In the genomic region with DNA sequence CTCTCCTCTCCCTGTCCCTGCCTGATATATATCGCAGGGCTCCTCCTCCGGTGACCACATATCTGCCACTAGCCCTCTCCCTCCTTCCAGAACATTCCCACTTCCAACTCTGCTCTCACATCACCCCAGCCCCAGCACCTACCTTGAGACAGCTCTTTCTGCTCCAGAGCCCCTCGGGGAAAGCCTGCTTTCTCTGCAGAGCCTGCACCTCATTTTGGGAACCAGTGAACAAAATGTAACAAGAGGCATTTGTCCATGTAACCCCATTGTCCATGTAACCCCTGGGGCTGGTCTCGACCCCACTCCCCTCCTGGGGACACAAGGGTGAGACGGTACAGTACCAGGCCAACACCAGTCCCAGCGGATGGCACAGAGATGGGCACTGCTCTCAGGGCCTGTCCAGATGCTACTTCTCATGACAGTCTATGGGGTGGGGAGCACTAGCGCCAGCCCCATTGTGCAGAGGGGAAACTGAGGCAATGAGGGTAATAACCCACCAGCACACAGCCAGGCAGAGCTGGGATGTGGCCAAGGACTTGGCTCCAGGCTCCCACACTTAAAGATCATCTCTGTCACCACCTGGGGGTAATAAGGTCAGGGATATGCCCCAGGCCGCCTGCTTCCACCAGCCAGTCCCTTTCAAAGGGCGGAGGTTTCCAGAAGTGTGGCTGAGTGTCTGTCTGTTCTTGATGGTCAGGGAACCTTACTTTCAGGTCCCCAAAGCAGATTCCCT, we compare ENCODE assay signal across 9 cellular contexts. TPM values are rescaled to one million over a fixed set of nuclear protein-coding genes. Genes with fewer than 3 reads are reported as not detected.
DNase-seq lines count a peak whose midpoint lies in the region; ATAC-seq and TF ChIP-seq lines count a peak whose summit lies in the region.
"Had no signal": no experiment of that assay in that cellular context is flagged by ENCODE, and none has a peak within 500 bp of the region (broad histone marks: within the 10 kb centered on the region; RNA-seq: fewer than 3 reads in every experiment).

No MANE protein-coding gene starts in this region.

- peak overlapping the region in 6 of 12 donors; percentile 44 to 57 (median 48) for H3K4me3 ChIP-seq in heart left ventricle
- no peak overlapping the region for H3K4me3 ChIP-seq in lower leg skin (ENCODE audit: low read depth, poor library complexity, severe bottlenecking)

- H3K27me3 Mint-ChIP-seq in T-helper 2 cell treated with Interferon-gamma antibody and Interleukin-4, amounts not matched to agents 5 μg/mL and 100 μg/mL, for 36 hours (ENCODE audit: low read depth) = no peaks in the 10 kb centered on the region
- no peaks in the 10 kb centered on the region for H3K27me3 Mint-ChIP-seq in T-cell

- TF ChIP-seq POLR2A in heart left ventricle (IDR thresholded peaks at IDR 0.05) (no peak), lower leg skin (IDR thresholded peaks at IDR 0.05) (no peak)

- TF ChIP-seq CTCF in heart left ventricle (IDR thresholded peaks at IDR 0.05) (no peak), lower leg skin (IDR thresholded peaks at IDR 0.05) (no peak)

- POLR2A ChIA-PET in T-cell (lab: Charles Lee) = no interaction called here

- peak overlapping the region; percentile 71 for H3K4me3 Mint-ChIP-seq in T-helper 2 cell treated with Interferon-gamma antibody and Interleukin-4, amounts not matched to agents 5 μg/mL and 100 μg/mL, for 36 hours
- H3K4me3 Mint-ChIP-seq in T-cell = peak overlapping the region; percentile 74 to 87 (median 79)
- H3K4me3 Mint-ChIP-seq in stimulated activated effector memory CD8-positive, alpha-beta T cell treated with anti-CD3 and anti-CD28 coated beads, Interleukin-12 subunit alpha, Interleukin-12 subunit beta, amount 100 ng/mL, for 72 hours = peak overlapping the region; percentile 71

- ATAC-seq in T-cell (replicated peaks in 1 of 4) (no peak), heart left ventricle (peak in 3 of 4 donors; percentile 3 to 10 (median 7)), SK-N-SH treated with all-trans-retinoic acid at 6 μM for 48 hours (no peak)
- ATAC-seq in stimulated activated effector memory CD8-positive, alpha-beta T cell treated with anti-CD3 and anti-CD28 coated beads, Interleukin-12 subunit alpha, Interleukin-12 subunit beta, amount 100 ng/mL, for 72 hours = no peak

- H3K36me3 Mint-ChIP-seq in T-helper 2 cell treated with Interferon-gamma antibody and Interleukin-4, amounts not matched to agents 5 μg/mL and 100 μg/mL, for 36 hours (ENCODE audit: low read depth) = no peaks in the 10 kb centered on the region
- no peaks in the 10 kb centered on the region for H3K36me3 Mint-ChIP-seq in T-cell
- peaks cover 8% of the 10 kb centered on the region for H3K36me3 Mint-ChIP-seq in stimulated activated effector memory CD8-positive, alpha-beta T cell treated with anti-CD3 and anti-CD28 coated beads, Interleukin-12 subunit alpha, Interleukin-12 subunit beta, amount 100 ng/mL, for 72 hours

- CTCF ChIA-PET in T-cell (lab: Charles Lee) = no interaction called here

- H3K9me3 ChIP-seq in heart left ventricle = no peaks in the 10 kb centered on the region

- H3K27ac ChIP-seq in heart left ventricle = peak overlapping the region; percentile 12 to 83 (median 74)

- DNase-seq in T-helper 2 cell treated with Interferon-gamma antibody and Interleukin-4, amounts not matched to agents 5 μg/mL and 100 μg/mL, for 36 hours (ENCODE audit: low spot score) = no peak
- DNase-seq in T-helper 2 cell (no peak), T-cell (no peak), heart left ventricle (peak in 1 of 5 donors; percentile 19), cerebellar cortex (ENCODE audit: low spot score) (no peak), lower leg skin (ENCODE audit: low spot score in 2 of 2) (no peak)
- DNase-seq in stimulated activated effector memory CD8-positive, alpha-beta T cell treated with anti-CD3 and anti-CD28 coated beads, Interleukin-12 subunit alpha, Interleukin-12 subunit beta, amount 100 ng/mL, for 72 hours (ENCODE audit: low spot score in 2 of 2) = no peak
- DNase-seq: activated gamma-delta T cell had no signal

- H3K27ac Mint-ChIP-seq in T-helper 2 cell treated with Interferon-gamma antibody and Interleukin-4, amounts not matched to agents 5 μg/mL and 100 μg/mL, for 36 hours = peak overlapping the region; percentile 64
- H3K27ac Mint-ChIP-seq in T-cell = peak overlapping the region; percentile 79 to 80
- peak overlapping the region; percentile 87 for H3K27ac Mint-ChIP-seq in stimulated activated effector memory CD8-positive, alpha-beta T cell treated with anti-CD3 and anti-CD28 coated beads, Interleukin-12 subunit alpha, Interleukin-12 subunit beta, amount 100 ng/mL, for 72 hours

- intact Hi-C loops in heart left ventricle (cut with DNase I) (loop anchor here in 9 of 10 donors (5.0 to 10.0 kb wide), 12 partner anchors 128 to 251 kb away; partner anchors contain the start of gene CBX8 (in 1 of the 9)), lower leg skin (cut with DNase I; ENCODE audit: low total_unique reads) (loop anchor here (1.0 to 10.0 kb wide), 3 partner anchors 41 to 251 kb away; no protein-coding TSS in a partner anchor)

- H3K36me3 ChIP-seq in heart left ventricle = no peaks in the 10 kb centered on the region

- H3K27me3 ChIP-seq in heart left ventricle = no peaks in the 10 kb centered on the region

- peaks cover 0 to 63% (median 29%) of the 10 kb centered on the region in 12 donors for H3K4me1 ChIP-seq in heart left ventricle

- WGBS in heart left ventricle, 4 donors = 65 to 79% (median 77%) methylated on average over 7 to 9 of the region's 9 CpGs
- WGBS in lower leg skin, 2 donors = 79 to 80% methylated on average over 9 of the region's 9 CpGs

- H3K9me3 Mint-ChIP-seq in T-helper 2 cell treated with Interferon-gamma antibody and Interleukin-4, amounts not matched to agents 5 μg/mL and 100 μg/mL, for 36 hours = no peaks in the 10 kb centered on the region
- no peaks in the 10 kb centered on the region for H3K9me3 Mint-ChIP-seq in T-cell
- no peaks in the 10 kb centered on the region for H3K9me3 Mint-ChIP-seq in stimulated activated effector memory CD8-positive, alpha-beta T cell treated with anti-CD3 and anti-CD28 coated beads, Interleukin-12 subunit alpha, Interleukin-12 subunit beta, amount 100 ng/mL, for 72 hours

- H3K4me1 Mint-ChIP-seq in T-helper 2 cell treated with Interferon-gamma antibody and Interleukin-4, amounts not matched to agents 5 μg/mL and 100 μg/mL, for 36 hours (ENCODE audit: low read depth) = peaks cover 37% of the 10 kb centered on the region
- H3K4me1 Mint-ChIP-seq in T-cell = peaks cover 50 to 59% (median 52%) of the 10 kb centered on the region in 3 donors
- H3K4me1 Mint-ChIP-seq in stimulated activated effector memory CD8-positive, alpha-beta T cell treated with anti-CD3 and anti-CD28 coated beads, Interleukin-12 subunit alpha, Interleukin-12 subunit beta, amount 100 ng/mL, for 72 hours = peaks cover 30% of the 10 kb centered on the region

TF ChIP-seq in SK-N-SH treated with all-trans-retinoic acid at 6 μM for 48 hours, 23 proteins besides CTCF, POLR2A, EP300 and RAD21:
- TF ChIP-seq POU6F1 (CRISPR knock-in tag; IDR thresholded peaks at IDR 0.05; ENCODE audit: borderline replicate concordance, low read depth) (no peak), ZC3H10 (CRISPR knock-in tag; IDR thresholded peaks at IDR 0.05) (no peak), ZNF70 (CRISPR knock-in tag; IDR thresholded peaks at IDR 0.05) (no peak), SNAI2 (CRISPR knock-in tag; IDR thresholded peaks at IDR 0.05) (no peak)
TF ChIP-seq in SK-N-SH treated with all-trans-retinoic acid at 6 μM for 48 hours: peak in this region for 0.

RNA-seq across cellular contexts. Expression of gene TBC1D16, which starts 42.8 kb away (rescaled TPM):
- total RNA-seq in T-cell (1 to 10 TPM; 1.9 to 6.1 (median 3.4) TPM), heart left ventricle (10 to 100 TPM; 12.3 to 22.1 (median 17.5) TPM), lower leg skin (10 to 100 TPM in 3 of 4 donors, 1 to 10 TPM in 1; 9.1 to 28.0 (median 22.3) TPM)
- polyA plus RNA-seq in heart left ventricle = 10 to 100 TPM in 1 of 2 donors, 1 to 10 TPM in 1; 5.3 to 14.1 TPM

RNA-seq across cellular contexts. Expression of gene CCDC40, which starts 43.6 kb away (rescaled TPM):
- total RNA-seq in T-cell (1 to 10 TPM in 4 of 5 donors, under 1 TPM in 1; 0.70 to 3.1 (median 1.4) TPM), heart left ventricle (1 to 10 TPM; 2.4 to 9.0 (median 5.9) TPM), lower leg skin (1 to 10 TPM; 1.2 to 5.8 (median 2.1) TPM)
- polyA plus RNA-seq in heart left ventricle = 1 to 10 TPM; 2.7 to 6.1 TPM

Comparison
In these comparisons a context has a peak if more than half of its experiments do, and no peak if none do; other contexts are left out.
1. ATAC-seq: peak in heart left ventricle (3 of 4); none in T-cell (0 of 4), stimulated activated effector memory CD8-positive, alpha-beta T cell treated with anti-CD3 and anti-CD28 coated beads, Interleukin-12 subunit alpha, Interleukin-12 subunit beta, amount 100 ng/mL, for 72 hours (single experiment) and SK-N-SH treated with all-trans-retinoic acid at 6 μM for 48 hours (single experiment).
2. Peak in every context shown above with its lines, with median percentiles within 50 percentile points of each other: H3K27ac Mint-ChIP-seq and H3K4me3 Mint-ChIP-seq.